Comparison of ENCODE assay signal across 1 cellular context in the genomic region with DNA sequence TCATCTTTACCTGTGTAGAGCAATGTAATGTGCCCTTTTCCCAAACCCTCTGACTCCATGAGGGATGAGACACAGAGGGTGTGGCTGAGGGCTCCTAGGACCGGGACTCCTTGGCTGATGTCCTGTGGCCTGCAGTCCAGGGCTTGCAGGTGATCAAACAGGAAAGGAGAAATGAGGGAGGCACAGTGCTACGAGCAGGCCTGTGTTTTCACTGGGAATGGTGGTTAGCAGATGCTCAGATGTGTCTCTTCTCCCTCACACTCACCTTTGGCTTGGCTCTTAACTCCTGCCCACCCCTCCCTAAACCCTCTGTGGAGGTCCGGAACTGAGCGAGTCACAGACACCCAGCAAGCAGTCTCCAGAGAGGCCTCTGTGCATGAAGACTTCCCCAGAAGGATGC.
TF ChIP-seq lines count a peak whose summit lies in the region.

No MANE protein-coding gene starts in this region.

TF ChIP-seq in IMR-90, 13 proteins besides CTCF, POLR2A, EP300 and RAD21 (continued from another document):
- no peak for TF ChIP-seq NFE2L2 (IDR thresholded peaks at IDR 0.05; ENCODE audit: low read depth, low read length)
- no peak for TF ChIP-seq CEBPB (IDR thresholded peaks at IDR 0.05; ENCODE audit: low read depth, low read length)
- no peak for TF ChIP-seq RFX5 (IDR thresholded peaks at IDR 0.05; ENCODE audit: low read depth, low read length)
- TF ChIP-seq MAZ (IDR thresholded peaks at IDR 0.05; ENCODE audit: borderline replicate concordance, low read depth, low read length): no peak
- TF ChIP-seq, protein P1, sequence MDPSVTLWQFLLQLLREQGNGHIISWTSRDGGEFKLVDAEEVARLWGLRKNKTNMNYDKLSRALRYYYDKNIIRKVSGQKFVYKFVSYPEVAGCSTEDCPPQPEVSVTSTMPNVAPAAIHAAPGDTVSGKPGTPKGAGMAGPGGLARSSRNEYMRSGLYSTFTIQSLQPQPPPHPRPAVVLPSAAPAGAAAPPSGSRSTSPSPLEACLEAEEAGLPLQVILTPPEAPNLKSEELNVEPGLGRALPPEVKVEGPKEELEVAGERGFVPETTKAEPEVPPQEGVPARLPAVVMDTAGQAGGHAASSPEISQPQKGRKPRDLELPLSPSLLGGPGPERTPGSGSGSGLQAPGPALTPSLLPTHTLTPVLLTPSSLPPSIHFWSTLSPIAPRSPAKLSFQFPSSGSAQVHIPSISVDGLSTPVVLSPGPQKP (IDR thresholded peaks at IDR 0.05; ENCODE audit: borderline replicate concordance, low read depth, low read length): no peak
- no peak for TF ChIP-seq MAFK (IDR thresholded peaks at IDR 0.05; ENCODE audit: low read depth, low read length)
- TF ChIP-seq CHD1 (IDR thresholded peaks at IDR 0.05; ENCODE audit: low read depth, low read length): no peak
